ENCODE assay signal across 1 cellular context in the genomic region with DNA sequence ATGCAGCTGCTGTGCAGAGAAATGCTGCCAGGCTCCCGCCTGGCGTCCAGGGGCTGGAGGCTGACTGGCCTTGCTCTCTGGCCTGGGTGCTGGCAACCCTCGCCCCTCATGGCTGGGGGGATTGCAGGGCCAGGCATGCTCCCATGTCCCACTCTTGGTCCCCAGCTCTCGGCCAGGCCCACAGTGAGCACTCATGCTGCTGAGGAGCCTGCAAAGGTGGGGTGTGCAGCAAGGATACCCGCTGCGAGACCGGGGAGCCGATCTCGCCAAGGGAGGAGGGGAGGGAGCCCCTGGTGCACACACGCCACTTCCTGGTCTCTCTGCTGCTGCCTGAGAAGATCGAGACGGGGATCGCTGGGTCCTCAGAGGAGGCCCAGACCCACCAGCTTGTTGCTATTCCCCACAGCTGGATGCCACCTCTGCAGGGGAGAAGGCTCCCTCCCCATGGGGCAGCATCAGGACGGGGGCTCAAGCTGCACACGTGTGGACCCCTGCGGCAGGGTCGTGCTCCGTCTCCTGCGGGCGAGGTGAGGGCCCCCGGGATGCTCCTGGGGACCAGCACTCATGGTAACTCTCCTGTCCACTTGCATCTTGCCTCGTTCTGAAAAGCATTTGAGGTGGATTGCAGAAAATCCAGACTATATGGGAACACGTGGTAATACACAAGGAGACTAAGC.
A peak's percentile ranks its signal among the peaks of the same experiment; 100 is the strongest.
TF ChIP-seq lines count a peak whose summit lies in the region.

No MANE protein-coding gene starts in this region.

TF ChIP-seq in HepG2, 621 proteins besides CTCF, POLR2A, EP300 and RAD21:
- TF ChIP-seq CCAR2 (optimal IDR thresholded peaks at IDR 0.05; ENCODE audit: low read depth, low read length) = no peak
- TF ChIP-seq PRMT3 (CRISPR knock-in tag; IDR thresholded peaks at IDR 0.05; ENCODE audit: borderline replicate concordance, low read depth) = no peak
- TF ChIP-seq, protein P1, sequence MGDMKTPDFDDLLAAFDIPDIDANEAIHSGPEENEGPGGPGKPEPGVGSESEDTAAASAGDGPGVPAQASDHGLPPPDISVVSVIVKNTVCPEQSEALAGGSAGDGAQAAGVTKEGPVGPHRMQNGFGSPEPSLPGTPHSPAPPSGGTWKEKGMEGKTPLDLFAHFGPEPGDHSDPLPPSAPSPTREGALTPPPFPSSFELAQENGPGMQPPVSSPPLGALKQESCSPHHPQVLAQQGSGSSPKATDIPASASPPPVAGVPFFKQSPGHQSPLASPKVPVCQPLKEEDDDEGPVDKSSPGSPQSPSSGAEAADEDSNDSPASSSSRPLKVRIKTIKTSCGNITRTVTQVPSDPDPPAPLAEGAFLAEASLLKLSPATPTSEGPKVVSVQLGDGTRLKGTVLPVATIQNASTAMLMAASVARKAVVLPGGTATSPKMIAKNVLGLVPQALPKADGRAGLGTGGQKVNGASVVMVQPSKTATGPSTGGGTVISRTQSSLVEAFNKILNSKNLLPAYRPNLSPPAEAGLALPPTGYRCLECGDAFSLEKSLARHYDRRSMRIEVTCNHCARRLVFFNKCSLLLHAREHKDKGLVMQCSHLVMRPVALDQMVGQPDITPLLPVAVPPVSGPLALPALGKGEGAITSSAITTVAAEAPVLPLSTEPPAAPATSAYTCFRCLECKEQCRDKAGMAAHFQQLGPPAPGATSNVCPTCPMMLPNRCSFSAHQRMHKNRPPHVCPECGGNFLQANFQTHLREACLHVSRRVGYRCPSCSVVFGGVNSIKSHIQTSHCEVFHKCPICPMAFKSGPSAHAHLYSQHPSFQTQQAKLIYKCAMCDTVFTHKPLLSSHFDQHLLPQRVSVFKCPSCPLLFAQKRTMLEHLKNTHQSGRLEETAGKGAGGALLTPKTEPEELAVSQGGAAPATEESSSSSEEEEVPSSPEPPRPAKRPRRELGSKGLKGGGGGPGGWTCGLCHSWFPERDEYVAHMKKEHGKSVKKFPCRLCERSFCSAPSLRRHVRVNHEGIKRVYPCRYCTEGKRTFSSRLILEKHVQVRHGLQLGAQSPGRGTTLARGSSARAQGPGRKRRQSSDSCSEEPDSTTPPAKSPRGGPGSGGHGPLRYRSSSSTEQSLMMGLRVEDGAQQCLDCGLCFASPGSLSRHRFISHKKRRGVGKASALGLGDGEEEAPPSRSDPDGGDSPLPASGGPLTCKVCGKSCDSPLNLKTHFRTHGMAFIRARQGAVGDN (CRISPR knock-in tag; IDR thresholded peaks at IDR 0.05) = peak; percentile 9; the same call in 1 of the 2 replicates
- TF ChIP-seq NR2F6 (IDR thresholded peaks at IDR 0.05) = no peak
- TF ChIP-seq NR2F6 (CRISPR knock-in tag; IDR thresholded peaks at IDR 0.05) = no peak
- TF ChIP-seq PITX1 (CRISPR knock-in tag; IDR thresholded peaks at IDR 0.05) = no peak
